1 cellular context compared by ENCODE assay signal in the genomic region with DNA sequence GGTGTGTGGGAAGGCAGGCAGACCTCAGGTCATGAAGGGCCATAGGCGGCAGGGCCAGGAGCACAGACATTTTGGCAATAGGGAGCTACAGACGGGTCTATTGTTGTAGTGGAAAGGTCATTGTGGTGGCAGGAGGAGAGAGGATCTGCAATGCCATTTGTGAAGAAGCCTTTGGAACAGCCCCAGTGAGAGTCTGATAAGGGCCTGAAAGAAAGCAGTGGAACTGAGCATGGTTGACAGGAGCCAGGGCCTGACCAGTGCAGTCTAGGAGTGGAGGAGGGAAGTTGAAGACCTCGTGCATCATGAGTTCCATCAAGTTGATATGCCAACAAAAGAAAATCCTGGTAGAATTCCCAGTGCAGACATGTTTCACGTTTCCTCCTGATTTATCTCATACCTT.
TF ChIP-seq lines count a peak whose summit lies in the region.

No MANE protein-coding gene starts in this region.

TF ChIP-seq in HCT116, 20 proteins besides CTCF, POLR2A, EP300 and RAD21 (continued from another document):
- no peak for TF ChIP-seq REST (IDR thresholded peaks at IDR 0.05; ENCODE audit: low read depth)
- no peak for TF ChIP-seq POLR2AphosphoS5 (IDR thresholded peaks at IDR 0.05; ENCODE audit: low read depth, low read length)
- TF ChIP-seq YY1 (IDR thresholded peaks at IDR 0.05; ENCODE audit: extremely low read depth, insufficient replicate concordance, low read depth, low read length): no peak
- no peak for TF ChIP-seq SP1 (IDR thresholded peaks at IDR 0.05; ENCODE audit: low read depth)
- TF ChIP-seq SIN3A (IDR thresholded peaks at IDR 0.05; ENCODE audit: low read depth): no peak
- TF ChIP-seq, protein P1, sequence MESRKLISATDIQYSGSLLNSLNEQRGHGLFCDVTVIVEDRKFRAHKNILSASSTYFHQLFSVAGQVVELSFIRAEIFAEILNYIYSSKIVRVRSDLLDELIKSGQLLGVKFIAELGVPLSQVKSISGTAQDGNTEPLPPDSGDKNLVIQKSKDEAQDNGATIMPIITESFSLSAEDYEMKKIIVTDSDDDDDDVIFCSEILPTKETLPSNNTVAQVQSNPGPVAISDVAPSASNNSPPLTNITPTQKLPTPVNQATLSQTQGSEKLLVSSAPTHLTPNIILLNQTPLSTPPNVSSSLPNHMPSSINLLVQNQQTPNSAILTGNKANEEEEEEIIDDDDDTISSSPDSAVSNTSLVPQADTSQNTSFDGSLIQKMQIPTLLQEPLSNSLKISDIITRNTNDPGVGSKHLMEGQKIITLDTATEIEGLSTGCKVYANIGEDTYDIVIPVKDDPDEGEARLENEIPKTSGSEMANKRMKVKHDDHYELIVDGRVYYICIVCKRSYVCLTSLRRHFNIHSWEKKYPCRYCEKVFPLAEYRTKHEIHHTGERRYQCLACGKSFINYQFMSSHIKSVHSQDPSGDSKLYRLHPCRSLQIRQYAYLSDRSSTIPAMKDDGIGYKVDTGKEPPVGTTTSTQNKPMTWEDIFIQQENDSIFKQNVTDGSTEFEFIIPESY (IDR thresholded peaks at IDR 0.05; ENCODE audit: extremely low read depth, insufficient replicate concordance, low read length): no peak
- TF ChIP-seq EZH2 (IDR thresholded peaks at IDR 0.05): no peak
- TF ChIP-seq CBX3 (IDR thresholded peaks at IDR 0.05; ENCODE audit: low read depth): no peak
